ENCODE assay signal across 8 cellular contexts in the genomic region with DNA sequence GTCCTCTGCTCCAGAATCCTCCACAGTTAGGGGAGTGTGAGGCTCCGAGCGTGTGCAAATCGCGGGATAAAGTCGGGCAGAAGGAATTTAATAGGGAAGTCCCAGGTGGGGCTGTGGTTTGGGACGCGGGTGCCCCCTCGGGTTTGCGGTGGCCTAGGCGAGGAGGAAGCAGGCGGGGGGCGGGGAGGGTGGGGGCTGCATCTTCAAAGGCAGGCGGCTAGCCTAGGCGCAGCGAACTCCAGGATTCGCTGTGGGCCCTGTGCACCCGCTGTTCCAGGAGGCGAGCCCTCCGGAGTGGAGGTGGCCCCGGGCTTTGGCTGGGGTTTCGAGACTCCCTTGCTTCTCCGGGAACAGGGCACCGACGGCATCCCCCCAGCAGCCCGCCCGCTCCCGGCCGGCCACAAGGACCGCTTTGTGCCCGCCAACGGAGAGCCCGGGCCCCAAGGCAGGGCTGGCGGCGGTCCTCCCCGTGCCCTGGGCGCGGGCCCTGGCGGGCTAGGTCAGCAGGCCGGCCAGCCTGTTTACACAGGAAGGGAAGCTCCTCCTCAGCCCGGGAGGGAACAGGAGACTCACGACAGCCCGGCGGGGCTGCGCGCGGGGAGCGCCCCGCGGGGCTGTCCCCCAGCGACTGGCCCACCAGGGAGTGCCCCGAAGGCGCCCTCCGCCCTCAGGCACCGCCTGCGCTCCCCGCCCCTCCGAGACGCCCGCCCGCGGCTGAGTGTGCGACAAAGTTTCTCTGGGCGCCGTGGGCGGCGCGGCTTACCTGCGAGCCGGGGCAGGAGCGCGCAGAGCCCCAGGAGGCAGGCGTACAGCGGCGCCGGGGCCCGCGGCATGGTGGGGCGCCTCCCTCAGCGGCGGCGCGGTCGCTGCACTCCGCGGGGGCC. TPM values are rescaled to one million over a fixed set of nuclear protein-coding genes. Genes with fewer than 3 reads are reported as not detected.
DNase-seq lines count a peak whose midpoint lies in the region; ATAC-seq and TF ChIP-seq lines count a peak whose summit lies in the region.

No MANE protein-coding gene starts in this region.

- H3K4me3 Mint-ChIP-seq in nephron, result peak overlapping the region; percentile 85 to 88 (median 88)
- peak overlapping the region; percentile 85 for H3K4me3 Mint-ChIP-seq in type B pancreatic cell

- peaks cover 27% of the 10 kb centered on the region for H3K4me1 Mint-ChIP-seq in nephron
- peaks cover 37% of the 10 kb centered on the region for H3K4me1 Mint-ChIP-seq in type B pancreatic cell (ENCODE audit: unreplicated experiment)

- peaks cover 62% of the 10 kb centered on the region for H3K27me3 Mint-ChIP-seq in nephron (ENCODE audit: low read depth)
- H3K27me3 Mint-ChIP-seq in type B pancreatic cell, result peaks cover 18% of the 10 kb centered on the region

- H3K4me3 ChIP-seq in fibroblast of pulmonary artery (replicated peaks; ENCODE audit: low read depth, low read length), result peak overlapping the region; percentile 67

- TF ChIP-seq CTCF in fibroblast of pulmonary artery (IDR thresholded peaks at IDR 0.05; ENCODE audit: low read length, missing control alignments) (no peak), nephron (IDR thresholded peaks at IDR 0.05; ENCODE audit: unreplicated experiment in 3 of 3) (no peak), type B pancreatic cell (conservative IDR thresholded peaks at IDR 0.05) (peak; percentile 31)

- H3K9me3 Mint-ChIP-seq in nephron (no peaks in the 10 kb centered on the region), type B pancreatic cell (no peaks in the 10 kb centered on the region)

- ATAC-seq in GM21515 (IDR thresholded peaks at IDR 0.05; ENCODE audit: unreplicated experiment) (peak; percentile 53), HG03571 (IDR thresholded peaks at IDR 0.05; ENCODE audit: unreplicated experiment) (no peak)

- H3K27ac Mint-ChIP-seq in nephron, result peak overlapping the region; percentile 36 to 86 (median 74)
- peak overlapping the region; percentile 71 for H3K27ac Mint-ChIP-seq in type B pancreatic cell

- no peaks in the 10 kb centered on the region for H3K36me3 Mint-ChIP-seq in nephron (ENCODE audit: low read depth)
- H3K36me3 Mint-ChIP-seq in type B pancreatic cell, result peaks cover 9% of the 10 kb centered on the region

- DNase-seq in DMS 273 (lab: John Stamatoyannopoulos, UW; ENCODE audit: unreplicated experiment) (peak; percentile 88), LHCN-M2 (ENCODE audit: low read depth) (peak; percentile 50), activated T-cell treated with anti-CD3 and anti-CD28 coated beads for 48 hours (ENCODE audit: low read depth) (peak; percentile 24), fibroblast of pulmonary artery (ENCODE audit: low read depth) (peak; percentile 47), type B pancreatic cell (ENCODE audit: extremely low spot score, unreplicated experiment) (peak; percentile 75)

RNA-seq across cellular contexts. Expression of a gene that starts 0.8 kb away (rescaled TPM):
- total RNA-seq in LHCN-M2 (2014; rRNA removed) (173 and 224 TPM in 2 replicates), type B pancreatic cell (ENCODE audit: low replicate concordance) (46.0 and 70.7 TPM in 2 replicates)
- 367 TPM for polyA plus RNA-seq in LHCN-M2 (2012)

RNA-seq across cellular contexts. Expression of a gene that starts 48.1 kb away (rescaled TPM):
- total RNA-seq in LHCN-M2 (2014; rRNA removed), result 0.17 and 0.71 TPM in 2 replicates
- polyA plus RNA-seq in LHCN-M2 (2012), result not detected
- 38.3 and 92.6 TPM in 2 replicates for total RNA-seq in type B pancreatic cell (ENCODE audit: low replicate concordance)

Comparison
In these comparisons a context has a peak if more than half of its experiments do, and no peak if none do; other contexts are left out.
1. DNase-seq: peak in every context shown above with its lines; median percentile 88 in DMS 273; 75 in type B pancreatic cell; 50 in LHCN-M2; 47 in fibroblast of pulmonary artery; 24 in activated T-cell treated with anti-CD3 and anti-CD28 coated beads for 48 hours.
2. RNA of a gene that starts 48.1 kb away (total RNA-seq): 38.3 to 92.6 TPM in type B pancreatic cell; 0.17 to 0.71 TPM in LHCN-M2; every median in the first group is over 10 times any median in the second.